In the genomic region with DNA sequence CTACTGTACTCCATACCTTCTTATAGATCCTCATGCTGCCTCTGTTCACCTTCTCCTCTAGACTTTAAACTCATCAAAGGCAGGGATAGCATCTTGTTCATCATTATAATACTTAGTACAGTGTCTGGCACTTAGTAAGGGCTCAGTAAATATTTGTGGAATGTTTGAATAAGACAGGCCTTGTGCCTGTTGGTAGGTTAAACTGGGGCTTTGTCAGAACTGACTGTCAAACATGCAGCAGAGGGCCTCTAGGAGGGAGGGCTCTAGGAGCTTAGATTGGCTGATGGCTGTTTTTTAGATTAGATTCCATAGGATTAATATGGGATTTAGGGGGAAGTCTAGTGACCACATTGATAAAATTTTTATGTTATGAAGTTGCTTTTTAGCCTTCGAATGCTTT, we compare ENCODE assay signal across 20 cellular contexts.
DNase-seq lines count a peak whose midpoint lies in the region; ATAC-seq and TF ChIP-seq lines count a peak whose summit lies in the region.
"Had no signal": no experiment of that assay in that cellular context is flagged by ENCODE, and none has a peak within 500 bp of the region (broad histone marks: within the 10 kb centered on the region; RNA-seq: fewer than 3 reads in every experiment).

No MANE protein-coding gene starts in this region.

- H3K4me3 ChIP-seq in ACC112 (ENCODE audit: low read depth, low read length) (no peak overlapping the region), cardiac fibroblast (replicated peaks in 1 of 2; ENCODE audit: low read depth in 2 of 2, low read length in 2 of 2) (no peak overlapping the region)
- H3K4me3 ChIP-seq: left ventricle myocardium inferior had no signal

- ATAC-seq in memory B cell (ENCODE audit: low read depth) (no peak), GM21786 (IDR thresholded peaks at IDR 0.05; ENCODE audit: unreplicated experiment) (no peak), GM21381 (IDR thresholded peaks at IDR 0.05; ENCODE audit: unreplicated experiment) (no peak)
- ATAC-seq in stimulated activated memory B cell treated with anti-CD40 and anti-IgM and Interleukin-4, amounts not matched to agents 10 μg/mL and 1 μg/mL and 100 μg/mL, for 72 hours = no peak
- ATAC-seq: sciatic nerve had no signal

- H3K36me3 Mint-ChIP-seq in memory B cell = peaks cover 58% of the 10 kb centered on the region
- peaks cover 81% of the 10 kb centered on the region for H3K36me3 Mint-ChIP-seq in stimulated activated memory B cell treated with anti-CD40 and anti-IgM and Interleukin-4, amounts not matched to agents 10 μg/mL and 1 μg/mL and 100 μg/mL, for 72 hours

- DNase-seq in EL (peak; percentile 62), cardiac fibroblast (ENCODE audit: low read depth in 2 of 2) (peak; percentile 46 to 50), memory B cell (ENCODE audit: low spot score in 2 of 2) (no peak), DMS79 (lab: John Stamatoyannopoulos, UW) (no peak)
- DNase-seq: activated gamma-delta T cell; DMS53; H7; KG1; left ventricle myocardium inferior; NCI-H1417 treated with DMSO at 0.1 percent for 48 hours; NCI-H345; stimulated activated CD4-positive, alpha-beta T cell treated with anti-CD3 and anti-CD28 coated beads, Interleukin-4, amount 100 ng/mL, for 24 hours had no signal

- H3K4me1 ChIP-seq in ACC112 (ENCODE audit: control insufficient read depth, insufficient read depth, low read length, unreplicated experiment) = peaks cover 35% of the 10 kb centered on the region

- H3K9me3 Mint-ChIP-seq in memory B cell = peaks cover 9% of the 10 kb centered on the region
- H3K9me3 Mint-ChIP-seq in stimulated activated memory B cell treated with anti-CD40 and anti-IgM and Interleukin-4, amounts not matched to agents 10 μg/mL and 1 μg/mL and 100 μg/mL, for 72 hours = peaks cover 7% of the 10 kb centered on the region

- no peak overlapping the region for H2AFZ ChIP-seq in ACC112 (ENCODE audit: low read length, unreplicated experiment)

- peaks cover 4% of the 10 kb centered on the region for H3K79me2 ChIP-seq in ACC112 (ENCODE audit: control insufficient read depth, insufficient read depth, low read length, unreplicated experiment)

- H3K36me3 ChIP-seq in ACC112 (ENCODE audit: insufficient read depth, low read length) = peaks cover 22% of the 10 kb centered on the region

- H3K27me3 Mint-ChIP-seq in memory B cell = no peaks in the 10 kb centered on the region
- H3K27me3 Mint-ChIP-seq in stimulated activated memory B cell treated with anti-CD40 and anti-IgM and Interleukin-4, amounts not matched to agents 10 μg/mL and 1 μg/mL and 100 μg/mL, for 72 hours = no peaks in the 10 kb centered on the region
- H3K27me3 Mint-ChIP-seq: B cell had no signal

- H3K27me3 ChIP-seq in ACC112 (ENCODE audit: insufficient read depth, low read length) = no peaks in the 10 kb centered on the region

- H3K27ac Mint-ChIP-seq in memory B cell = peak overlapping the region; percentile 51
- no peak overlapping the region for H3K27ac Mint-ChIP-seq in stimulated activated memory B cell treated with anti-CD40 and anti-IgM and Interleukin-4, amounts not matched to agents 10 μg/mL and 1 μg/mL and 100 μg/mL, for 72 hours
- H3K27ac Mint-ChIP-seq: B cell had no signal

- TF ChIP-seq CTCF in cardiac fibroblast (IDR thresholded peaks at IDR 0.05; ENCODE audit: low read depth, low read length) = no peak

- peak overlapping the region; percentile 73 for H3K27ac ChIP-seq in ACC112 (ENCODE audit: low read depth, low read length)
- H3K27ac ChIP-seq: left ventricle myocardium inferior, VCaP had no signal

- peaks cover 4% of the 10 kb centered on the region for H3K4me1 Mint-ChIP-seq in memory B cell
- H3K4me1 Mint-ChIP-seq in stimulated activated memory B cell treated with anti-CD40 and anti-IgM and Interleukin-4, amounts not matched to agents 10 μg/mL and 1 μg/mL and 100 μg/mL, for 72 hours = peaks cover 13% of the 10 kb centered on the region
- H3K4me1 Mint-ChIP-seq: B cell, neural crest cell had no signal

- no peak overlapping the region for H3K4me3 Mint-ChIP-seq in memory B cell
- no peak overlapping the region for H3K4me3 Mint-ChIP-seq in stimulated activated memory B cell treated with anti-CD40 and anti-IgM and Interleukin-4, amounts not matched to agents 10 μg/mL and 1 μg/mL and 100 μg/mL, for 72 hours
- H3K4me3 Mint-ChIP-seq: B cell, neural crest cell had no signal

Comparison
In these comparisons a context has a peak if more than half of its experiments do, and no peak if none do; other contexts are left out.
1. DNase-seq: peak in EL (single experiment) and cardiac fibroblast (2 of 2); none in memory B cell (0 of 2) and DMS79 (single experiment).